ENCODE assay signal across 23 cellular contexts in genomic region chr11:86157797-86158378, GRCh38.
"Had no signal": no experiment of that assay in that cellular context is flagged by ENCODE, and none has a peak within 500 bp of the region (broad histone marks: within the 10 kb centered on the region; RNA-seq: fewer than 3 reads in every experiment).

No MANE protein-coding gene starts in this region.

- H3K4me3 ChIP-seq: coronary artery, gastrocnemius medialis, left lung, ovary, smooth muscle cell, thoracic aorta, upper lobe of right lung had no signal

- H3K4me3 Mint-ChIP-seq: activated CD4-positive, alpha-beta T cell treated with anti-CD3 and anti-CD28 coated beads, Interleukin-2, amount 10 ng/mL, durations not matched to agents 24 days and 14 days; activated naive CD8-positive, alpha-beta T cell treated with anti-CD3 and anti-CD28 coated beads, Interleukin-2, amount 10 ng/mL, durations not matched to agents 7 days and 5 days; activated T-cell treated with anti-CD3 and anti-CD28 coated beads, Interleukin-2, amount 50 U/mL, for 24 hours; T-helper 2 cell treated with Interferon-gamma antibody and Interleukin-4, amounts not matched to agents 5 μg/mL and 100 μg/mL, for 36 hours had no signal

- H3K9me3 ChIP-seq: gastrocnemius medialis, left lung, ovary, thoracic aorta, upper lobe of right lung had no signal

- DNase-seq: activated CD4-positive, alpha-beta T cell treated with anti-CD3 and anti-CD28 coated beads, Interleukin-2, amount 10 ng/mL, durations not matched to agents 24 days and 14 days; activated CD4-positive, CD25-positive, alpha-beta regulatory T cell; activated CD8-positive, alpha-beta T cell treated with anti-CD3 and anti-CD28 coated beads, Interleukin-2, amount 10 ng/mL, durations not matched to agents 7 days and 5 days; activated naive CD4-positive, alpha-beta T cell treated with Interleukin-2 at 50 U/mL for 16 hours; activated naive CD8-positive, alpha-beta T cell treated with anti-CD3 and anti-CD28 coated beads, Interleukin-2, amount 10 ng/mL, durations not matched to agents 7 days and 5 days; activated T-cell treated with anti-CD3 and anti-CD28 coated beads, Interleukin-2, amount 50 U/mL, for 24 hours; anterior cingulate cortex; brain microvascular endothelial cell; effector CD4-positive, alpha-beta T cell; gastrocnemius medialis; head of caudate nucleus; kidney; left lung; ovary; stimulated activated CD4-positive, alpha-beta T cell treated with anti-CD3 and anti-CD28 coated beads, Interleukin-4, amount 100 ng/mL, for 1 hour; upper lobe of right lung had no signal

- H3K27ac ChIP-seq: brain microvascular endothelial cell, coronary artery, gastrocnemius medialis, left lung, ovary, thoracic aorta, upper lobe of right lung had no signal

- H3K27me3 Mint-ChIP-seq: activated CD4-positive, alpha-beta T cell treated with anti-CD3 and anti-CD28 coated beads, Interleukin-2, amount 10 ng/mL, durations not matched to agents 24 days and 14 days; activated naive CD8-positive, alpha-beta T cell treated with anti-CD3 and anti-CD28 coated beads, Interleukin-2, amount 10 ng/mL, durations not matched to agents 7 days and 5 days; activated T-cell treated with anti-CD3 and anti-CD28 coated beads, Interleukin-2, amount 50 U/mL, for 24 hours had no signal

- H3K9me3 Mint-ChIP-seq: activated CD4-positive, alpha-beta T cell treated with anti-CD3 and anti-CD28 coated beads, Interleukin-2, amount 10 ng/mL, durations not matched to agents 24 days and 14 days; activated T-cell treated with anti-CD3 and anti-CD28 coated beads, Interleukin-2, amount 50 U/mL, for 24 hours; activated T-helper 2 cell treated with anti-CD3 and anti-CD28 coated beads, Interferon-gamma antibody, Interleukin-2, Interleukin-4, amounts not matched to agents 10 μg/mL and 5 μg/mL and 100 μg/mL, durations not matched to agents 14 hours and 24 hours and 36 hours; T-helper 2 cell treated with Interferon-gamma antibody and Interleukin-4, amounts not matched to agents 5 μg/mL and 100 μg/mL, for 36 hours had no signal

- H3K27ac Mint-ChIP-seq: activated CD4-positive, alpha-beta T cell treated with anti-CD3 and anti-CD28 coated beads, Interleukin-2, amount 10 ng/mL, durations not matched to agents 24 days and 14 days; activated naive CD8-positive, alpha-beta T cell treated with anti-CD3 and anti-CD28 coated beads, Interleukin-2, amount 10 ng/mL, durations not matched to agents 7 days and 5 days; activated T-cell treated with anti-CD3 and anti-CD28 coated beads, Interleukin-2, amount 50 U/mL, for 24 hours had no signal

- H3K36me3 ChIP-seq: brain microvascular endothelial cell, gastrocnemius medialis, left lung, ovary, thoracic aorta, upper lobe of right lung had no signal

- ATAC-seq: activated CD8-positive, alpha-beta T cell treated with anti-CD3 and anti-CD28 coated beads, Interleukin-2, amount 10 ng/mL, durations not matched to agents 7 days and 5 days; esophagus mucosa; gastrocnemius medialis; left lung; sciatic nerve; upper lobe of right lung had no signal

- H3K4me2 ChIP-seq: smooth muscle cell had no signal

- H3K27me3 ChIP-seq: brain microvascular endothelial cell, gastrocnemius medialis, left lung, ovary, upper lobe of right lung had no signal
